In the genomic region with DNA sequence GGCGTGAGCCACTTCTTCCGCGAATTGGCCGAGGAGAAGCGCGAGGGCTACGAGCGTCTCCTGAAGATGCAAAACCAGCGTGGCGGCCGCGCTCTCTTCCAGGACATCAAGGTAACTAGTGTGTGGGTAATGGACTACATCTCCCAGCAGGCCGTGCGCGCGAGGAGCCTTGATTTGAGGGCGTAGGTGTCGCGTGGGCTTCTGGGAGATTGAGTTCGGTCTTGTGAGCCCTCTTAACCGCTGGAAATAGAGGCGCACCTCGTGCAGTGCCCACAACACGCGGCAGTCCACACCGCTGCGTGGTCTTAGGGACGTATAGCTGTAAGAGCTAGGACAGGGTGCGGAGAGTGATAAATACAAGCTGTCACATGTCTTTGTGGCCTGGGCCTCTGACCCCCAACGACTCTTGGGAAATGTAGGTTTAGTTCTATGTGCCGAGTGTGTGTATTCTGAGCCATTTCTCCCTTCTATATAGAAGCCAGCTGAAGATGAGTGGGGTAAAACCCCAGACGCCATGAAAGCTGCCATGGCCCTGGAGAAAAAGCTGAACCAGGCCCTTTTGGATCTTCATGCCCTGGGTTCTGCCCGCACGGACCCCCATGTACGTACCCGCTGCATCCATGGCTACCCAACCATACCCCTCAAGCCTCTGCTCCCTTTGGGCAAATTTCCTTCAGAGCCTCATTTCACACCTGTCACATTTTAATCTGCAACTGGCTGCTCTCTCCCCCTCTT, we compare ENCODE assay signal across 8 cellular contexts. TPM values are rescaled to one million over a fixed set of nuclear protein-coding genes. Genes with fewer than 3 reads are reported as not detected.
DNase-seq lines count a peak whose midpoint lies in the region; ATAC-seq, FAIRE-seq and TF ChIP-seq lines count a peak whose summit lies in the region.

No MANE protein-coding gene starts in this region.

- H3K4me3 ChIP-seq in NT2/D1 (ENCODE audit: insufficient read length, low read depth) = peak overlapping the region; percentile 83
- peak overlapping the region; percentile 35 to 79 (median 60) for H3K4me3 ChIP-seq in endothelial cell of umbilical vein (replicated peaks in 1 of 3; ENCODE audit: insufficient read depth in 1 of 3, low read depth in 1 of 3, low read length in 3 of 3)

- peak; percentile 96 for FAIRE-seq in endothelial cell of umbilical vein (lab: Jason Lieb, UNC)

- no peaks in the 10 kb centered on the region for H3K27me3 ChIP-seq in NT2/D1 (ENCODE audit: insufficient read depth, insufficient read length)
- no peaks in the 10 kb centered on the region for H3K27me3 ChIP-seq in endothelial cell of umbilical vein (ENCODE audit: control insufficient read depth in 2 of 2, insufficient read depth in 2 of 2, low read length in 2 of 2)

- DNase-seq in ACHN (peak; percentile 63), HUDEP-2 (lab: John Stamatoyannopoulos, UW; ENCODE audit: unreplicated experiment in 76 of 76) (peak in 73 of 76 experiments; percentile 45 to 97 (median 82)), NT2/D1 (ENCODE audit: low read depth, low spot score) (no peak), activated T-cell treated with anti-CD3 and anti-CD28 coated beads for 1 hour (ENCODE audit: low read depth) (peak; percentile 84), endothelial cell of umbilical vein (ENCODE audit: low read depth, low spot score) (peak; percentile 85), middle frontal gyrus (ENCODE audit: extremely low spot score, low spot score) (peak; percentile 78)
- peak; percentile 72 to 80 for DNase-seq in stimulated activated CD8-positive, alpha-beta memory T cell treated with anti-CD3 and anti-CD28 coated beads, Interleukin-2, amount 100 ng/mL, for 48 hours (ENCODE audit: low read depth in 2 of 2)

- H3K9me3 ChIP-seq in NT2/D1 (ENCODE audit: insufficient read depth, low read length) = no peaks in the 10 kb centered on the region; the same call in 1 of the 2 replicates
- H3K9me3 ChIP-seq in endothelial cell of umbilical vein (replicated peaks; ENCODE audit: control insufficient read depth, insufficient read depth, low read length) = no peaks in the 10 kb centered on the region

- TF ChIP-seq CTCF in endothelial cell of umbilical vein (IDR thresholded peaks at IDR 0.05; ENCODE audit: extremely low read depth in 1 of 2, insufficient read depth in 1 of 2, low read depth in 1 of 2, low read length in 2 of 2) = no peak

- POLR2A ChIA-PET in endothelial cell of umbilical vein (lab: Charles Lee) = interaction anchor here (0.6 to 2.3 kb wide), 6 partner anchors 14 to 90 kb away, joined by 3 to 14 read pairs (median 3); partner anchors contain the start of genes NUCB1 and RUVBL2

- H3K4me1 ChIP-seq in NT2/D1 (ENCODE audit: insufficient read depth, insufficient read length) (peaks cover 3% of the 10 kb centered on the region), endothelial cell of umbilical vein (ENCODE audit: control insufficient read depth, extremely low read depth, insufficient read depth, low read length) (peaks cover 25% of the 10 kb centered on the region)

- H3K9me1 ChIP-seq in endothelial cell of umbilical vein (replicated peaks; ENCODE audit: control insufficient read depth, extremely low read depth, insufficient read depth, low read length) = no peaks in the 10 kb centered on the region

- intact Hi-C loops in endothelial cell of umbilical vein (cut with micrococcal nuclease) = loop anchor here (1.0 to 2.0 kb wide), 4 partner anchors 12 to 130 kb away; partner anchors contain the start of genes BAX, HSD17B14, NUCB1 and PPP1R15A

- CTCF ChIA-PET in endothelial cell of umbilical vein (lab: Charles Lee) = interaction anchor here (1.0 to 2.7 kb wide), 4 partner anchors 121 to 178 kb away, joined by 5 to 20 read pairs (median 16); no protein-coding TSS in a partner anchor

- H3K79me2 ChIP-seq in endothelial cell of umbilical vein (ENCODE audit: control insufficient read depth, insufficient read depth, low read length) = peaks cover 16% of the 10 kb centered on the region

- TSS peak; percentile 80 for BruUV-seq in endothelial cell of umbilical vein (replicated peaks; lab: Mats Ljungman, UMichigan)

- peak; percentile 79 for TF ChIP-seq POLR2A in endothelial cell of umbilical vein (IDR thresholded peaks at IDR 0.05; ENCODE audit: low read depth, low read length)

- H3K27ac ChIP-seq in endothelial cell of umbilical vein (ENCODE audit: insufficient read depth, low read depth, low read length) = peak overlapping the region; percentile 35

- in situ Hi-C loops in ACHN (cut with HindIII; ENCODE audit: low pct_ligation_motif_present, low pct_unique_long_range_greater_than_20kb, low sequenced_read_pairs) = no loop called here

- H3K36me3 ChIP-seq in NT2/D1 (ENCODE audit: insufficient read depth, insufficient read length, low read length) = peaks cover 56% of the 10 kb centered on the region
- peaks cover 3 to 9% of the 10 kb centered on the region in 2 experiments for H3K36me3 ChIP-seq in endothelial cell of umbilical vein (ENCODE audit: control insufficient read depth in 2 of 2, extremely low read depth in 1 of 2, insufficient read depth in 2 of 2, low read length in 2 of 2)

- H3K4me2 ChIP-seq in endothelial cell of umbilical vein (ENCODE audit: insufficient read depth, low read length) = peak overlapping the region; percentile 62

- dilution Hi-C loops in endothelial cell of umbilical vein (cut with MboI; ENCODE audit: extremely low pct_ligation_motif_present, low sequenced_read_pairs) = no loop called here

- peak overlapping the region; percentile 94 for H3K9ac ChIP-seq in NT2/D1 (ENCODE audit: insufficient read length, low read depth)
- peak overlapping the region; percentile 31 for H3K9ac ChIP-seq in endothelial cell of umbilical vein (replicated peaks; ENCODE audit: extremely low read depth, insufficient read depth, low read length)

- H2AFZ ChIP-seq in endothelial cell of umbilical vein (ENCODE audit: low read depth, low read length) = no peak overlapping the region

- H4K20me1 ChIP-seq in endothelial cell of umbilical vein (replicated peaks; ENCODE audit: control insufficient read depth, extremely low read depth, insufficient read depth, low read length) = peaks cover 3% of the 10 kb centered on the region

- ATAC-seq in GM18909 (IDR thresholded peaks at IDR 0.05; ENCODE audit: poor library complexity, unreplicated experiment) = peak; percentile 23

TF ChIP-seq in endothelial cell of umbilical vein, 7 proteins besides CTCF, POLR2A, EP300 and RAD21 (continues in another document):
- TF ChIP-seq POLR2AphosphoS5 (IDR thresholded peaks at IDR 0.05; ENCODE audit: insufficient read depth, low read depth, low read length) (no peak), MYC (IDR thresholded peaks at IDR 0.05; ENCODE audit: low read depth, low read length) (no peak), EZH2 (IDR thresholded peaks at IDR 0.05; ENCODE audit: borderline replicate concordance, low read depth, low read length, severe bottlenecking) (no peak), GATA2 (IDR thresholded peaks at IDR 0.05; ENCODE audit: insufficient read depth, insufficient read length, low read depth, low read length) (no peak)

RNA-seq across cellular contexts. Expression of gene FTL, which starts 0.9 kb away (rescaled TPM):
- 1,636 and 1,937 TPM in 2 replicates for total RNA-seq in endothelial cell of umbilical vein
- polyA plus RNA-seq in endothelial cell of umbilical vein = 2,748 and 3,914 TPM in 2 replicates
- 1,662 and 2,128 TPM in 2 replicates for polyA plus RNA-seq in endothelial cell of umbilical vein (2011; cell fraction: cytosol; rRNA removed)
- 331 and 578 TPM in 2 replicates for polyA plus RNA-seq in endothelial cell of umbilical vein (2011; cell fraction: nucleus; rRNA removed)
- polyA plus RNA-seq in endothelial cell of umbilical vein (2012) = 2,261 and 3,115 TPM in 2 replicates
- polyA minus RNA-seq in endothelial cell of umbilical vein = 849 and 921 TPM in 2 replicates
- 537 TPM for polyA minus RNA-seq in endothelial cell of umbilical vein (2011; cell fraction: cytosol; rRNA and poly(A)+ RNA removed)
- 79.5 and 111 TPM in 2 replicates for polyA minus RNA-seq in endothelial cell of umbilical vein (2011; cell fraction: nucleus; rRNA and poly(A)+ RNA removed)

RNA-seq across cellular contexts. Expression of gene BAX, which starts 11.3 kb away (rescaled TPM):
- total RNA-seq in endothelial cell of umbilical vein = 267 and 295 TPM in 2 replicates
- 283 and 359 TPM in 2 replicates for polyA plus RNA-seq in endothelial cell of umbilical vein
- 221 and 270 TPM in 2 replicates for polyA plus RNA-seq in endothelial cell of umbilical vein (2011; cell fraction: cytosol; rRNA removed)
- 241 and 245 TPM in 2 replicates for polyA plus RNA-seq in endothelial cell of umbilical vein (2011; cell fraction: nucleus; rRNA removed)
- 414 and 430 TPM in 2 replicates for polyA plus RNA-seq in endothelial cell of umbilical vein (2012)
- polyA minus RNA-seq in endothelial cell of umbilical vein = 121 and 127 TPM in 2 replicates
- 38.0 TPM for polyA minus RNA-seq in endothelial cell of umbilical vein (2011; cell fraction: cytosol; rRNA and poly(A)+ RNA removed)
- 77.4 and 104 TPM in 2 replicates for polyA minus RNA-seq in endothelial cell of umbilical vein (2011; cell fraction: nucleus; rRNA and poly(A)+ RNA removed)

RNA-seq across cellular contexts. Expression of gene GYS1, which starts 27.1 kb away (rescaled TPM):
- total RNA-seq in endothelial cell of umbilical vein = 53.9 and 58.9 TPM in 2 replicates
- 39.0 and 41.7 TPM in 2 replicates for polyA plus RNA-seq in endothelial cell of umbilical vein
- 28.7 and 31.3 TPM in 2 replicates for polyA plus RNA-seq in endothelial cell of umbilical vein (2011; cell fraction: cytosol; rRNA removed)
- polyA plus RNA-seq in endothelial cell of umbilical vein (2011; cell fraction: nucleus; rRNA removed) = 58.2 and 75.4 TPM in 2 replicates
- 57.7 and 64.6 TPM in 2 replicates for polyA plus RNA-seq in endothelial cell of umbilical vein (2012)
- 41.1 and 61.1 TPM in 2 replicates for polyA minus RNA-seq in endothelial cell of umbilical vein
- 38.7 TPM for polyA minus RNA-seq in endothelial cell of umbilical vein (2011; cell fraction: cytosol; rRNA and poly(A)+ RNA removed)
- polyA minus RNA-seq in endothelial cell of umbilical vein (2011; cell fraction: nucleus; rRNA and poly(A)+ RNA removed) = 26.9 and 29.9 TPM in 2 replicates

RNA-seq across cellular contexts. Expression of gene RUVBL2, which starts 27.7 kb away (rescaled TPM):
- total RNA-seq in endothelial cell of umbilical vein = 110 and 115 TPM in 2 replicates
- polyA plus RNA-seq in endothelial cell of umbilical vein = 185 and 200 TPM in 2 replicates
- 190 and 194 TPM in 2 replicates for polyA plus RNA-seq in endothelial cell of umbilical vein (2011; cell fraction: cytosol; rRNA removed)
- 192 and 197 TPM in 2 replicates for polyA plus RNA-seq in endothelial cell of umbilical vein (2011; cell fraction: nucleus; rRNA removed)
- 148 and 185 TPM in 2 replicates for polyA plus RNA-seq in endothelial cell of umbilical vein (2012)
- polyA minus RNA-seq in endothelial cell of umbilical vein = 106 and 142 TPM in 2 replicates
- polyA minus RNA-seq in endothelial cell of umbilical vein (2011; cell fraction: cytosol; rRNA and poly(A)+ RNA removed) = 189 TPM
- 39.0 and 64.7 TPM in 2 replicates for polyA minus RNA-seq in endothelial cell of umbilical vein (2011; cell fraction: nucleus; rRNA and poly(A)+ RNA removed)

RNA-seq across cellular contexts. Expression of gene DHDH, which starts 32.5 kb away (rescaled TPM):
- not detected in 2 replicates for total RNA-seq in endothelial cell of umbilical vein
- polyA plus RNA-seq in endothelial cell of umbilical vein = not detected in 2 replicates
- polyA plus RNA-seq in endothelial cell of umbilical vein (2011; cell fraction: cytosol; rRNA removed) = not detected in 2 replicates
- polyA plus RNA-seq in endothelial cell of umbilical vein (2011; cell fraction: nucleus; rRNA removed) = not detected in 2 replicates
- not detected in 2 replicates for polyA plus RNA-seq in endothelial cell of umbilical vein (2012)
- polyA minus RNA-seq in endothelial cell of umbilical vein = not detected in 2 replicates
- polyA minus RNA-seq in endothelial cell of umbilical vein (2011; cell fraction: cytosol; rRNA and poly(A)+ RNA removed) = not detected
- not detected in 2 replicates for polyA minus RNA-seq in endothelial cell of umbilical vein (2011; cell fraction: nucleus; rRNA and poly(A)+ RNA removed)
